In genomic region chr18:79791141-79791972, GRCh38 we compare ENCODE assay signal across 8 cellular contexts. TPM values are rescaled to one million over a fixed set of nuclear protein-coding genes. Genes with fewer than 3 reads are reported as not detected.
DNase-seq lines count a peak whose midpoint lies in the region; ATAC-seq and TF ChIP-seq lines count a peak whose summit lies in the region.

No MANE protein-coding gene starts in this region.

- peak; percentile 15 for DNase-seq in HFF-Myc (ENCODE audit: extremely low read depth, low read depth)
- DNase-seq in SIG-M5 treated with dmso at 0.1 percent for 504 hours (lab: John Stamatoyannopoulos, UW; ENCODE audit: unreplicated experiment): peak; percentile 99
- peak; percentile 99 for DNase-seq in fibroblast of villous mesenchyme (ENCODE audit: low read depth)
- DNase-seq in mesothelial cell of epicardium (ENCODE audit: low spot score in 2 of 2, unreplicated experiment in 2 of 2): no peak
- DNase-seq in occipital lobe (lab: John Stamatoyannopoulos, UW): no peak

- peaks cover 0 to 12% (median 8%) of the 10 kb centered on the region in 3 donors for H3K4me1 ChIP-seq in skeletal muscle tissue (ENCODE audit: control insufficient read depth in 3 of 3, insufficient read depth in 3 of 3, low read length in 3 of 3)

- peaks cover 89% of the 10 kb centered on the region for H3K27me3 Mint-ChIP-seq in mesothelial cell of epicardium (ENCODE audit: low read depth)

- no peaks in the 10 kb centered on the region for H3K36me3 ChIP-seq in skeletal muscle tissue (ENCODE audit: control insufficient read depth in 3 of 3, insufficient read depth in 3 of 3, low read length in 3 of 3)

- peaks cover 53 to 65% (median 63%) of the 10 kb centered on the region in 3 donors for H3K27me3 ChIP-seq in skeletal muscle tissue (ENCODE audit: control insufficient read depth in 3 of 3, insufficient read depth in 3 of 3, low read length in 3 of 3)

- H3K9me3 ChIP-seq in skeletal muscle tissue (ENCODE audit: control insufficient read depth in 3 of 3, low read length in 3 of 3): peaks cover 0 to 4% (median 0%) of the 10 kb centered on the region in 3 donors

- H3K27ac ChIP-seq in skeletal muscle tissue (ENCODE audit: low read depth, low read length): peak overlapping the region; percentile 55

- H3K4me1 Mint-ChIP-seq in mesothelial cell of epicardium: peaks cover 12% of the 10 kb centered on the region

- H3K27ac Mint-ChIP-seq in mesothelial cell of epicardium: no peak overlapping the region

- H3K4me3 ChIP-seq in HFF-Myc (replicated peaks; ENCODE audit: low read depth, low read length) (no peak overlapping the region), fibroblast of villous mesenchyme (ENCODE audit: low read depth, low read length) (no peak overlapping the region), skeletal muscle tissue (ENCODE audit: low read length in 3 of 3) (peak overlapping the region in 1 of 3 donors; percentile 44)

- no peaks in the 10 kb centered on the region for H3K36me3 Mint-ChIP-seq in mesothelial cell of epicardium

- no peaks in the 10 kb centered on the region for H3K9me3 Mint-ChIP-seq in mesothelial cell of epicardium

- H3K4me3 Mint-ChIP-seq in mesothelial cell of epicardium: no peak overlapping the region

- no peak overlapping the region for H3K9ac ChIP-seq in skeletal muscle tissue (ENCODE audit: low read depth in 1 of 3, low read length in 3 of 3)

- ATAC-seq in GM18870 (IDR thresholded peaks at IDR 0.05; ENCODE audit: unreplicated experiment): no peak
- ATAC-seq in activated CD4-positive, CD25-positive, alpha-beta regulatory T cell treated with anti-CD3 and anti-CD28 coated beads, Interleukin-2, amount 50 U/mL, for 24 hours: no peak

- TF ChIP-seq CTCF in HFF-Myc (IDR thresholded peaks at IDR 0.05; ENCODE audit: low read depth, low read length, missing control alignments) (no peak), fibroblast of villous mesenchyme (IDR thresholded peaks at IDR 0.05; ENCODE audit: insufficient read depth, low read depth, low read length) (no peak), mesothelial cell of epicardium (IDR thresholded peaks at IDR 0.05; ENCODE audit: unreplicated experiment) (no peak)

RNA-seq across cellular contexts. Expression of gene KCNG2, which starts 6.4 kb away (rescaled TPM):
- total RNA-seq in fibroblast of villous mesenchyme (under 0.01 and 0.64 TPM in 2 replicates), skeletal muscle tissue (0.52 TPM), mesothelial cell of epicardium (0.14 TPM in 1 of 3 replicates, not detected in the others), occipital lobe (0.31 TPM)

Comparison
In these comparisons a context has a peak if more than half of its experiments do, and no peak if none do; other contexts are left out.
1. DNase-seq: peak in HFF-Myc (single experiment), SIG-M5 treated with dmso at 0.1 percent for 504 hours (single experiment) and fibroblast of villous mesenchyme (single experiment); none in mesothelial cell of epicardium (0 of 2) and occipital lobe (single experiment).